Comparison of ENCODE assay signal across 32 cellular contexts in the genomic region with DNA sequence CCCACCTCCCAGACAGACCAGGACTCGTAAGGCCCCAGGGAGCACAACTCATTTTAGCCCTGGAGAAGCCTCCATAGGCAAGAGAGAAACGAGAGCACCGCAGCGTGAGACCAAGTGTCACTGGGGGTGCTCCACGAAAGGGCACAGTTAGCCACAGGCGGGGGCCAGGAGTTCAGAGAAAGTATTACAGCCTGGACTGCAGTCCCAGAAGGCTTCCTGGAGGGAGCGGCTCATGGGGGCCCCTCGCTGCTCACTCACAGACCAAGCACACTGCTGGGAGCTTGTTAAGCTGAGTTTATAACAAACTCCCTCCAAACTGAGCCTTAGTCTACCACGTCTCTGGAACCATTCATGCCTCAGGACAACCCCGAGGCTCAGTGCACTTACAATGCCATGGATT. TPM values are rescaled to one million over a fixed set of nuclear protein-coding genes. Genes with fewer than 3 reads are reported as not detected.
"Had no signal": no experiment of that assay in that cellular context is flagged by ENCODE, and none has a peak within 500 bp of the region (broad histone marks: within the 10 kb centered on the region; RNA-seq: fewer than 3 reads in every experiment).

No MANE protein-coding gene starts in this region.

- H3K4me1 ChIP-seq: ascending aorta had no signal

- H3K4me3 ChIP-seq: ascending aorta, cardiac muscle cell had no signal

- H3K27me3 Mint-ChIP-seq: activated B cell treated with CpG ODN at 0.5 μM for 24 hours; activated CD4-positive, alpha-beta memory T cell treated with anti-CD3 and anti-CD28 coated beads for 36 hours; activated CD4-positive, alpha-beta T cell treated with anti-CD3 and anti-CD28 coated beads, Interleukin-2, amount 10 ng/mL, durations not matched to agents 24 days and 14 days; activated CD8-positive, alpha-beta T cell treated with anti-CD3 and anti-CD28 coated beads for 36 hours; activated naive CD4-positive, alpha-beta T cell treated with anti-CD3 and anti-CD28 coated beads, Interleukin-2, amount 10 ng/mL, durations not matched to agents 7 days and 5 days; activated naive CD4-positive, alpha-beta T cell treated with anti-CD3 and anti-CD28 coated beads, Interleukin-2, amount 50 U/mL, for 24 hours; activated naive CD8-positive, alpha-beta T cell; activated naive CD8-positive, alpha-beta T cell treated with anti-CD3 and anti-CD28 coated beads, Interleukin-2, amount 10 ng/mL, durations not matched to agents 7 days and 5 days; activated naive CD8-positive, alpha-beta T cell treated with anti-CD3 and anti-CD28 coated beads, Interleukin-2, amount 50 U/mL, for 24 hours; activated T-cell treated with anti-CD3 and anti-CD28 coated beads, Interleukin-2, amount 50 U/mL, for 24 hours; brain had no signal

- ATAC-seq: activated CD8-positive, alpha-beta T cell treated with anti-CD3 and anti-CD28 coated beads for 36 hours; activated naive CD8-positive, alpha-beta T cell treated with anti-CD3 and anti-CD28 coated beads, Interleukin-2, amount 50 U/mL, for 24 hours had no signal

- H3K4me3 Mint-ChIP-seq: activated B cell treated with CpG ODN at 0.5 μM for 24 hours; activated CD4-positive, alpha-beta memory T cell treated with anti-CD3 and anti-CD28 coated beads for 36 hours; activated CD4-positive, alpha-beta T cell treated with anti-CD3 and anti-CD28 coated beads, Interleukin-2, amount 10 ng/mL, durations not matched to agents 24 days and 14 days; activated CD8-positive, alpha-beta T cell treated with anti-CD3 and anti-CD28 coated beads for 36 hours; activated naive CD4-positive, alpha-beta T cell treated with anti-CD3 and anti-CD28 coated beads, Interleukin-2, amount 10 ng/mL, durations not matched to agents 7 days and 5 days; activated naive CD4-positive, alpha-beta T cell treated with anti-CD3 and anti-CD28 coated beads, Interleukin-2, amount 50 U/mL, for 24 hours; activated naive CD8-positive, alpha-beta T cell; activated naive CD8-positive, alpha-beta T cell treated with anti-CD3 and anti-CD28 coated beads, Interleukin-2, amount 10 ng/mL, durations not matched to agents 7 days and 5 days; activated naive CD8-positive, alpha-beta T cell treated with anti-CD3 and anti-CD28 coated beads, Interleukin-2, amount 50 U/mL, for 24 hours; activated T-cell treated with anti-CD3 and anti-CD28 coated beads, Interleukin-2, amount 50 U/mL, for 24 hours; brain; T-helper 1 cell treated with Interleukin-12 subunit alpha and Interleukin-12 subunit beta and Interleukin-4 antibody, amounts not matched to agents 30 μg/mL and 1 μg/mL, for 36 hours; T-helper 2 cell treated with Interferon-gamma antibody and Interleukin-4, amounts not matched to agents 5 μg/mL and 100 μg/mL, for 36 hours had no signal

- H3K9me3 Mint-ChIP-seq: activated B cell treated with CpG ODN at 0.5 μM for 24 hours; activated CD4-positive, alpha-beta memory T cell treated with anti-CD3 and anti-CD28 coated beads for 36 hours; activated CD4-positive, alpha-beta T cell treated with anti-CD3 and anti-CD28 coated beads, Interleukin-2, amount 10 ng/mL, durations not matched to agents 24 days and 14 days; activated CD8-positive, alpha-beta T cell treated with anti-CD3 and anti-CD28 coated beads for 36 hours; activated naive CD4-positive, alpha-beta T cell treated with anti-CD3 and anti-CD28 coated beads, Interleukin-2, amount 10 ng/mL, durations not matched to agents 7 days and 5 days; activated naive CD4-positive, alpha-beta T cell treated with anti-CD3 and anti-CD28 coated beads, Interleukin-2, amount 50 U/mL, for 24 hours; activated naive CD8-positive, alpha-beta T cell treated with anti-CD3 and anti-CD28 coated beads, Interleukin-2, amount 10 ng/mL, durations not matched to agents 7 days and 5 days; activated naive CD8-positive, alpha-beta T cell treated with anti-CD3 and anti-CD28 coated beads, Interleukin-2, amount 50 U/mL, for 24 hours; activated T-cell treated with anti-CD3 and anti-CD28 coated beads, Interleukin-2, amount 50 U/mL, for 24 hours; activated T-helper 2 cell treated with anti-CD3 and anti-CD28 coated beads, Interferon-gamma antibody, Interleukin-2, Interleukin-4, amounts not matched to agents 10 μg/mL and 5 μg/mL and 100 μg/mL, durations not matched to agents 14 hours and 24 hours and 36 hours; brain; T-helper 1 cell treated with Interleukin-12 subunit alpha and Interleukin-12 subunit beta and Interleukin-4 antibody, amounts not matched to agents 30 μg/mL and 1 μg/mL, for 36 hours; T-helper 2 cell treated with Interferon-gamma antibody and Interleukin-4, amounts not matched to agents 5 μg/mL and 100 μg/mL, for 36 hours had no signal

- H3K9me3 ChIP-seq: ascending aorta had no signal

- H3K36me3 Mint-ChIP-seq: activated naive CD4-positive, alpha-beta T cell treated with anti-CD3 and anti-CD28 coated beads, Interleukin-2, amount 50 U/mL, for 24 hours; activated naive CD8-positive, alpha-beta T cell had no signal

- H3K27me3 ChIP-seq: ascending aorta, cardiac muscle cell had no signal

- H3K27ac Mint-ChIP-seq: activated B cell treated with CpG ODN at 0.5 μM for 24 hours; activated CD4-positive, alpha-beta memory T cell treated with anti-CD3 and anti-CD28 coated beads for 36 hours; activated CD4-positive, alpha-beta T cell treated with anti-CD3 and anti-CD28 coated beads, Interleukin-2, amount 10 ng/mL, durations not matched to agents 24 days and 14 days; activated CD8-positive, alpha-beta T cell treated with anti-CD3 and anti-CD28 coated beads for 36 hours; activated naive CD4-positive, alpha-beta T cell treated with anti-CD3 and anti-CD28 coated beads, Interleukin-2, amount 10 ng/mL, durations not matched to agents 7 days and 5 days; activated naive CD4-positive, alpha-beta T cell treated with anti-CD3 and anti-CD28 coated beads, Interleukin-2, amount 50 U/mL, for 24 hours; activated naive CD8-positive, alpha-beta T cell; activated naive CD8-positive, alpha-beta T cell treated with anti-CD3 and anti-CD28 coated beads, Interleukin-2, amount 10 ng/mL, durations not matched to agents 7 days and 5 days; activated naive CD8-positive, alpha-beta T cell treated with anti-CD3 and anti-CD28 coated beads, Interleukin-2, amount 50 U/mL, for 24 hours; activated T-cell treated with anti-CD3 and anti-CD28 coated beads, Interleukin-2, amount 50 U/mL, for 24 hours; activated T-helper 2 cell treated with anti-CD3 and anti-CD28 coated beads, Interferon-gamma antibody, Interleukin-2, Interleukin-4, amounts not matched to agents 10 μg/mL and 5 μg/mL and 100 μg/mL, durations not matched to agents 14 hours and 24 hours and 36 hours; T-helper 1 cell treated with Interleukin-12 subunit alpha and Interleukin-12 subunit beta and Interleukin-4 antibody, amounts not matched to agents 30 μg/mL and 1 μg/mL, for 36 hours; T-helper 2 cell treated with Interferon-gamma antibody and Interleukin-4, amounts not matched to agents 5 μg/mL and 100 μg/mL, for 36 hours had no signal

- H3K27ac ChIP-seq: ascending aorta, cardiac muscle cell, VCaP had no signal

- DNase-seq: activated B cell treated with CpG ODN at 0.5 μM for 24 hours; activated CD4-positive, alpha-beta memory T cell treated with anti-CD3 and anti-CD28 coated beads for 36 hours; activated CD4-positive, alpha-beta T cell treated with anti-CD3 and anti-CD28 coated beads for 4 hours; activated CD4-positive, alpha-beta T cell treated with anti-CD3 and anti-CD28 coated beads, Interleukin-2, amount 10 ng/mL, durations not matched to agents 24 days and 14 days; activated CD4-positive, alpha-beta T cell treated with anti-CD3 and anti-CD28 coated beads, Interleukin-2, amount 50 U/mL, for 1 hour; activated CD4-positive, alpha-beta T cell treated with anti-CD3 and anti-CD28 coated beads, Interleukin-2, amount 50 U/mL, for 4 hours; activated CD4-positive, CD25-positive, alpha-beta regulatory T cell treated with anti-CD3 and anti-CD28 coated beads, Interleukin-2, amount 50 U/mL, for 72 hours; activated CD8-positive, alpha-beta memory T cell treated with anti-CD3 and anti-CD28 coated beads, Interleukin-2, amount 50 U/mL, for 4 hours; activated CD8-positive, alpha-beta T cell treated with anti-CD3 and anti-CD28 coated beads for 36 hours; activated effector memory CD4-positive, alpha-beta T cell treated with Interleukin-2 at 50 U/mL for 16 hours; activated gamma-delta T cell; activated naive CD4-positive, alpha-beta T cell treated with anti-CD3 and anti-CD28 coated beads, Interleukin-2, amount 10 ng/mL, durations not matched to agents 7 days and 5 days; activated naive CD4-positive, alpha-beta T cell treated with Interleukin-2 at 50 U/mL for 16 hours; activated naive CD8-positive, alpha-beta T cell treated with anti-CD3 and anti-CD28 coated beads, Interleukin-2, amount 10 ng/mL, durations not matched to agents 7 days and 5 days; activated naive CD8-positive, alpha-beta T cell treated with anti-CD3 and anti-CD28 coated beads, Interleukin-2, amount 50 U/mL, for 24 hours; activated T-cell treated with anti-CD3 and anti-CD28 coated beads, Interleukin-2, amount 50 U/mL, for 24 hours; activated T-cell treated with anti-CD3 and anti-CD28 coated beads, Interleukin-2, amount 50 U/mL, for 48 hours; amygdala; anterior cingulate cortex; caudate nucleus; T-helper 1 cell; T-helper 2 cell; T-helper 9 cell had no signal

- H3K4me1 Mint-ChIP-seq: activated CD4-positive, alpha-beta T cell treated with anti-CD3 and anti-CD28 coated beads, Interleukin-2, amount 10 ng/mL, durations not matched to agents 24 days and 14 days; brain had no signal

RNA-seq across cellular contexts. Expression of gene RGS9BP, which starts 17.1 kb away (rescaled TPM):
- total RNA-seq: activated B cell treated with CpG ODN at 0.5 μM for 24 hours, ascending aorta had no signal
- polyA plus RNA-seq: cardiac muscle cell had no signal
